ENCODE assay signal across 1 cellular context in genomic region chr6:43181942-43182860, GRCh38.
TF ChIP-seq lines count a peak whose summit lies in the region.

TSS of gene CUL9 (plus strand) at chr6:43182196. CDS start at chr6:43184311, 2,115 bp downstream.

TF ChIP-seq in HepG2, 621 proteins besides CTCF, POLR2A, EP300 and RAD21 (continued from another document and continues in another):
- TF ChIP-seq ARID4A (CRISPR knock-in tag; IDR thresholded peaks at IDR 0.05; ENCODE audit: borderline replicate concordance) (peak; percentile 96), IRF2 (CRISPR knock-in tag; IDR thresholded peaks at IDR 0.05) (peak; percentile 94), NR0B2 (CRISPR knock-in tag; IDR thresholded peaks at IDR 0.05) (peak; percentile 74; the same call in 1 of the 2 replicates), GTF2F1 (IDR thresholded peaks at IDR 0.05; ENCODE audit: low read length) (no peak), ATF4 (CRISPR knock-in tag; IDR thresholded peaks at IDR 0.05) (peak in 1 of 2 experiments; percentile 57; a peak in 2 of 4 replicates), TAF15 (IDR thresholded peaks at IDR 0.05; ENCODE audit: low read depth, low read length, poor library complexity, severe bottlenecking) (no peak), ZNF576 (CRISPR knock-in tag; IDR thresholded peaks at IDR 0.05) (0 out of 2 replicates have a peak, but pooled peaks have one; percentile 34), FOSL2 (CRISPR knock-in tag; IDR thresholded peaks at IDR 0.05) (peak; percentile 58; the same call in 1 of the 2 replicates), JUNB (CRISPR knock-in tag; IDR thresholded peaks at IDR 0.05; ENCODE audit: borderline replicate concordance) (0 out of 2 replicates have a peak, but pooled peaks have one; percentile 14), ZNF256 (CRISPR knock-in tag; conservative IDR thresholded peaks at IDR 0.05) (0 out of 2 replicates have a peak, but pooled peaks have one; percentile 48), AHR (CRISPR knock-in tag; IDR thresholded peaks at IDR 0.05) (peak; percentile 90; the same call in 1 of the 2 replicates), CHD4 (IDR thresholded peaks at IDR 0.05; ENCODE audit: borderline replicate concordance, low read length) (no peak), ZFP82 (CRISPR knock-in tag; IDR thresholded peaks at IDR 0.05; ENCODE audit: borderline replicate concordance) (no peak), ARNT2 (CRISPR knock-in tag; IDR thresholded peaks at IDR 0.05; ENCODE audit: low read depth) (peak; percentile 94), KDM6A (CRISPR knock-in tag; IDR thresholded peaks at IDR 0.05; ENCODE audit: low read depth) (no peak), KLF16 (CRISPR knock-in tag; IDR thresholded peaks at IDR 0.05) (peak in 1 of 2 experiments; percentile 85; a peak in 2 of 4 replicates), ZNF703 (CRISPR knock-in tag; IDR thresholded peaks at IDR 0.05; ENCODE audit: borderline replicate concordance) (no peak), ZNF75D (CRISPR knock-in tag; IDR thresholded peaks at IDR 0.05; ENCODE audit: borderline replicate concordance) (no peak), TSC22D2 (CRISPR knock-in tag; IDR thresholded peaks at IDR 0.05; ENCODE audit: borderline replicate concordance) (0 out of 2 replicates have a peak, but pooled peaks have one; percentile 38), PRDM15 (CRISPR knock-in tag; IDR thresholded peaks at IDR 0.05) (no peak; the same call in 1 of the 2 replicates), ZNF572 (CRISPR knock-in tag; IDR thresholded peaks at IDR 0.05) (no peak), ZNF589 (CRISPR knock-in tag; conservative IDR thresholded peaks at IDR 0.05) (peak; percentile 80; the same call in 1 of the 2 replicates), HNF4G (IDR thresholded peaks at IDR 0.05; ENCODE audit: borderline replicate concordance, low read depth, low read length) (no peak), HNF4G (CRISPR knock-in tag; IDR thresholded peaks at IDR 0.05; ENCODE audit: borderline replicate concordance, low read depth) (peak; percentile 56; the same call in 1 of the 2 replicates), ZNF883 (CRISPR knock-in tag; IDR thresholded peaks at IDR 0.05; ENCODE audit: not compliant biosample characterization) (no peak), ZNF34 (CRISPR knock-in tag; IDR thresholded peaks at IDR 0.05; ENCODE audit: borderline replicate concordance) (peak; percentile 82; the same call in 1 of the 2 replicates), NRL (CRISPR knock-in tag; IDR thresholded peaks at IDR 0.05; ENCODE audit: borderline replicate concordance) (peak; percentile 90; the same call in 1 of the 2 replicates), NR1H2 (CRISPR knock-in tag; IDR thresholded peaks at IDR 0.05; ENCODE audit: borderline replicate concordance, low read depth) (no peak), ZNF224 (CRISPR knock-in tag; IDR thresholded peaks at IDR 0.05) (no peak), ZFP36L2 (CRISPR knock-in tag; IDR thresholded peaks at IDR 0.05) (0 out of 2 replicates have a peak, but pooled peaks have one; percentile 48), ZNF564 (CRISPR knock-in tag; IDR thresholded peaks at IDR 0.05) (no peak), ZMYM4 (CRISPR knock-in tag; IDR thresholded peaks at IDR 0.05) (peak; percentile 78), RFX3 (CRISPR knock-in tag; IDR thresholded peaks at IDR 0.05) (no peak; the same call in 1 of the 2 replicates), GLI4 (CRISPR knock-in tag; IDR thresholded peaks at IDR 0.05; ENCODE audit: borderline replicate concordance) (0 out of 2 replicates have a peak, but pooled peaks have one; percentile 45), SIN3B (IDR thresholded peaks at IDR 0.05; ENCODE audit: low read length) (no peak), SMAD9 (CRISPR knock-in tag; IDR thresholded peaks at IDR 0.05) (no peak), HOXA5 (CRISPR knock-in tag; IDR thresholded peaks at IDR 0.05) (peak; percentile 82), PHF20 (CRISPR knock-in tag; IDR thresholded peaks at IDR 0.05) (peak; percentile 97), ZFAT (CRISPR knock-in tag; conservative IDR thresholded peaks at IDR 0.05) (no peak), MBD4 (IDR thresholded peaks at IDR 0.05; ENCODE audit: borderline replicate concordance, low read length) (no peak), ZNF713 (CRISPR knock-in tag; IDR thresholded peaks at IDR 0.05) (no peak; the same call in 1 of the 2 replicates), NFRKB (IDR thresholded peaks at IDR 0.05) (no peak), XBP1 (CRISPR knock-in tag; IDR thresholded peaks at IDR 0.05) (no peak), TBX2 (CRISPR knock-in tag; IDR thresholded peaks at IDR 0.05; ENCODE audit: borderline replicate concordance) (peak; percentile 91), ZHX1 (CRISPR knock-in tag; IDR thresholded peaks at IDR 0.05; ENCODE audit: low read depth) (peak; percentile 72; the same call in 1 of the 2 replicates), ARNT (IDR thresholded peaks at IDR 0.05) (no peak), HNF1A (IDR thresholded peaks at IDR 0.05; ENCODE audit: low read depth) (no peak), HNF1A (CRISPR knock-in tag; IDR thresholded peaks at IDR 0.05; ENCODE audit: borderline replicate concordance) (peak; percentile 77; the same call in 1 of the 2 replicates), LBX2 (CRISPR knock-in tag; IDR thresholded peaks at IDR 0.05; ENCODE audit: borderline replicate concordance) (no peak; the same call in 1 of the 2 replicates)
